Comparison of ENCODE assay signal across 22 cellular contexts in genomic region chr3:33932010-33932764, GRCh38.
"Had no signal": no experiment of that assay in that cellular context is flagged by ENCODE, and none has a peak within 500 bp of the region (broad histone marks: within the 10 kb centered on the region; RNA-seq: fewer than 3 reads in every experiment).

No MANE protein-coding gene starts in this region.

- DNase-seq: Karpas-422, KG1, MG63, NCI-H1092, NCI-H1105 treated with DMSO at 0.1 percent for 48 hours, NCI-H1436 treated with DMSO at 0.1 percent for 48 hours, NCI-H1694, NCI-H187 treated with DMSO at 0.1 percent for 48 hours, NCI-H2029 treated with DMSO at 0.1 percent for 48 hours, NCI-H2227 treated with DMSO at 0.1 percent for 48 hours, NCI-H524, NCI-H526 treated with DMSO at 0.1 percent for 48 hours, NCI-H774, Right ventricle myocardium superior, RPMI8226, SIG-M5, SW 1271, T-helper 1 cell, T-helper 17 cell had no signal

- H3K4me3 Mint-ChIP-seq: T-helper 17 cell had no signal

- H3K27ac Mint-ChIP-seq: T-helper 17 cell had no signal

- H3K36me3 ChIP-seq: MG63, SJSA1 had no signal

- H3K4me1 Mint-ChIP-seq: T-helper 17 cell had no signal

- H3K27me3 ChIP-seq: MG63, SJSA1 had no signal

- FAIRE-seq: RCC 7860 had no signal

- H3K4me3 ChIP-seq: MG63, SJSA1, SK-N-MC had no signal
